ENCODE assay signal across 6 cellular contexts in genomic region chr2:74441111-74441689, GRCh38.
A peak's percentile ranks its signal among the peaks of the same experiment; 100 is the strongest.
DNase-seq lines count a peak whose midpoint lies in the region; FAIRE-seq and TF ChIP-seq lines count a peak whose summit lies in the region.

No MANE protein-coding gene starts in this region.

- FAIRE-seq in D721Med (lab: Jason Lieb, UNC): no peak

- H3K4me3 ChIP-seq in epithelial cell of esophagus (ENCODE audit: low read length): peak overlapping the region; percentile 72
- peak overlapping the region; percentile 35 to 61 (median 48) for H3K4me3 ChIP-seq in skin epidermis

- TF ChIP-seq CTCF in epithelial cell of esophagus (IDR thresholded peaks at IDR 0.05; ENCODE audit: insufficient read depth, low read depth, low read length, missing control alignments): no peak
- no peak for TF ChIP-seq CTCF in D721Med (IDR thresholded peaks at IDR 0.05; ENCODE audit: insufficient read depth, missing control alignments)

- peak overlapping the region; percentile 62 to 94 (median 83) for H3K27ac ChIP-seq in skin epidermis

- peak; percentile 66 for DNase-seq in NCI-H69 (lab: John Stamatoyannopoulos, UW)
- DNase-seq in epithelial cell of esophagus (ENCODE audit: low read depth): no peak
- no peak for DNase-seq in D721Med (ENCODE audit: insufficient read length, low spot score)
- no peak for DNase-seq in Kasumi-1 (lab: John Stamatoyannopoulos, UW)
- no peak for DNase-seq in Ammon's horn (ENCODE audit: low spot score)
